In genomic region chr11:43789700-43790443, GRCh38 we compare ENCODE assay signal across 18 cellular contexts.
DNase-seq lines count a peak whose midpoint lies in the region; ATAC-seq and TF ChIP-seq lines count a peak whose summit lies in the region.
"Had no signal": no experiment of that assay in that cellular context is flagged by ENCODE, and none has a peak within 500 bp of the region (broad histone marks: within the 10 kb centered on the region; RNA-seq: fewer than 3 reads in every experiment).

No MANE protein-coding gene starts in this region.

- H3K4me3 ChIP-seq in RWPE2 (ENCODE audit: severe bottlenecking): no peak overlapping the region
- H3K4me3 ChIP-seq: heart right ventricle had no signal

- peak overlapping the region; percentile 83 for H3K27ac ChIP-seq in RWPE2 (ENCODE audit: poor library complexity, severe bottlenecking)

- TF ChIP-seq CTCF in RWPE2 (IDR thresholded peaks at IDR 0.05; ENCODE audit: poor library complexity, severe bottlenecking): no peak

- DNase-seq in EL (peak; percentile 81), RWPE2 (ENCODE audit: low spot score) (no peak), fibroblast of gingiva (ENCODE audit: low read depth) (peak; percentile 70), posterior vena cava (ENCODE audit: low spot score) (peak; percentile 67), OCI-M1 (lab: John Stamatoyannopoulos, UW) (no peak), NCI-H1694 treated with DMSO at 0.1 percent for 48 hours (lab: John Stamatoyannopoulos, UW) (no peak), CD1c-positive myeloid dendritic cell (ENCODE audit: extremely low spot score) (no peak)
- DNase-seq: activated CD8-positive, alpha-beta memory T cell treated with anti-CD3 and anti-CD28 coated beads for 24 hours; activated naive CD4-positive, alpha-beta T cell treated with anti-CD3 and anti-CD28 coated beads, Interleukin-2, amount 50 U/mL, for 16 hours; CD4-positive, alpha-beta memory T cell; cortex of kidney; heart right ventricle; Karpas-422; NCI-H2171; stimulated activated CD4-positive, alpha-beta T cell treated with anti-CD3 and anti-CD28 coated beads, Interleukin-4, amount 100 ng/mL, for 24 hours; stimulated activated naive CD8-positive, alpha-beta T cell treated with anti-CD3 and anti-CD28 coated beads, Interleukin-15, Interleukin-2, amounts not matched to agents 100 U/mL and 50 U/mL, for 24 hours; T-helper 9 cell had no signal

- peaks cover 17% of the 10 kb centered on the region for H3K36me3 ChIP-seq in RWPE2 (ENCODE audit: low read depth)

- ATAC-seq in RWPE2 (ENCODE audit: low read depth) (peak; percentile 93), HG03521 (IDR thresholded peaks at IDR 0.05; ENCODE audit: unreplicated experiment) (no peak)
- ATAC-seq: heart right ventricle; stimulated activated naive CD8-positive, alpha-beta T cell treated with anti-CD3 and anti-CD28 coated beads, Interleukin-15, Interleukin-2, amounts not matched to agents 100 U/mL and 50 U/mL, for 24 hours had no signal

- H3K4me1 ChIP-seq in RWPE2 (ENCODE audit: insufficient read depth, poor library complexity, severe bottlenecking): peaks cover 18% of the 10 kb centered on the region

- no peaks in the 10 kb centered on the region for H3K27me3 ChIP-seq in RWPE2 (ENCODE audit: insufficient read depth, poor library complexity, severe bottlenecking)
- H3K27me3 ChIP-seq: heart right ventricle had no signal

- no peaks in the 10 kb centered on the region for H3K9me3 ChIP-seq in RWPE2 (ENCODE audit: severe bottlenecking)

- intact Hi-C loops in posterior vena cava (cut with DNase I): loop anchor here in 1 of 2 donors (10.0 kb wide), 1 partner anchor 175 kb away; no protein-coding TSS in a partner anchor

Comparison
In these comparisons a context has a peak if more than half of its experiments do, and no peak if none do; other contexts are left out.
1. DNase-seq: peak in EL (single experiment), fibroblast of gingiva (single experiment) and posterior vena cava (single experiment); none in RWPE2 (single experiment), OCI-M1 (single experiment), NCI-H1694 treated with DMSO at 0.1 percent for 48 hours (single experiment) and CD1c-positive myeloid dendritic cell (single experiment).